ENCODE assay signal across 8 cellular contexts in the genomic region with DNA sequence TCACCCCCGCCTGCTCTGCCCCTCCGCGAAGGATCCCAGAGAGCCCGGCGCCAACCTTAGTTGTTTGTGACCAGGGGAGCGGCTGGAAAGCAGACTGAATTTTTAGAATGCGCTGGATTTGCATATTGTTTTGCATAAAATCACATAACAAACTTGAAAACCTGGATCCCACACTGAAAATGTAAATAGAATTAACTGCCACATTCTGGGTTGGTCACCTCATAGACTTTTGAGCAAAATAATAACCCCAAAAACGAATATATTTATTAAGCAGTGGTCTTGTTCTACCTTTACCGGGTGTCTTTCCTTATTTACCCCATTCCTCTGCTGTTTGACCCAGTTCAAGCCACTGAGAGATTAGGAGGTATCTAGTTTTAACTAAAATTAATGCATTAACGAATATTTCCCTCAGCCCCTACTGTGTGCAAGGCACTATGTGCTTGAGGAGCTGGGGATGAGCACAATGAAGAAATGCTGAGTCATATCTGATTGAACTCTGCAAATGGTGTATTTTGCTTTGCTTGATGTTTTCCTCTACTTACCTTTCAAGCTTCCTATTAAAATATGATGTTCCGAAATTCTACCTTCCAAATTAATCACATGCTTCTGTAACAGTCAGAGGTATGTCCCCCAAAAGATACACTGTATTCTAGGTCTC. TPM values are rescaled to one million over a fixed set of nuclear protein-coding genes. Genes with fewer than 3 reads are reported as not detected.
DNase-seq lines count a peak whose midpoint lies in the region; ATAC-seq and TF ChIP-seq lines count a peak whose summit lies in the region.

No MANE protein-coding gene starts in this region.

- H3K27me3 ChIP-seq in DND-41 (ENCODE audit: insufficient read depth, low read length, poor library complexity): no peaks in the 10 kb centered on the region
- H3K27me3 ChIP-seq in aorta (ENCODE audit: control insufficient read depth in 1 of 2, insufficient read depth in 2 of 2, low read length in 1 of 2): no peaks in the 10 kb centered on the region

- H3K4me1 Mint-ChIP-seq in effector memory CD8-positive, alpha-beta T cell (ENCODE audit: low read depth in 2 of 2): peaks cover 0 to 5% of the 10 kb centered on the region in 2 donors
- peaks cover 19% of the 10 kb centered on the region for H3K4me1 Mint-ChIP-seq in osteocyte (ENCODE audit: unreplicated experiment)

- no peak overlapping the region for H3K27ac Mint-ChIP-seq in effector memory CD8-positive, alpha-beta T cell
- no peak overlapping the region for H3K27ac Mint-ChIP-seq in osteocyte (ENCODE audit: unreplicated experiment)

- DNase-seq in DND-41: no peak
- DNase-seq in NCI-H2171 (lab: John Stamatoyannopoulos, UW): peak; percentile 76
- DNase-seq in effector memory CD8-positive, alpha-beta T cell: no peak
- DNase-seq in osteocyte (ENCODE audit: extremely low spot score, unreplicated experiment): no peak
- DNase-seq in effector CD8-positive, alpha-beta T cell (lab: John Stamatoyannopoulos, UW): no peak
- no peak for DNase-seq in NK-92 (lab: John Stamatoyannopoulos, UW; ENCODE audit: unreplicated experiment)
- no peak for DNase-seq in aorta

- H3K4me3 Mint-ChIP-seq in effector memory CD8-positive, alpha-beta T cell: peak overlapping the region; percentile 59 to 88
- H3K4me3 Mint-ChIP-seq in osteocyte (ENCODE audit: unreplicated experiment): peak overlapping the region; percentile 88

- H3K9ac ChIP-seq in DND-41 (ENCODE audit: low read depth, low read length): peak overlapping the region; percentile 71

- H3K36me3 ChIP-seq in DND-41 (ENCODE audit: insufficient read depth, low read length): no peaks in the 10 kb centered on the region; the same call in 1 of the 2 replicates
- no peaks in the 10 kb centered on the region for H3K36me3 ChIP-seq in aorta (ENCODE audit: control insufficient read depth in 1 of 2, insufficient read depth in 2 of 2, low read length in 1 of 2)

- H3K27ac ChIP-seq in DND-41 (ENCODE audit: low read length) (peak overlapping the region; percentile 87), aorta (ENCODE audit: low read depth in 1 of 2, low read length in 2 of 2) (no peak overlapping the region)

- peaks cover 52% of the 10 kb centered on the region for H3K4me1 ChIP-seq in DND-41 (ENCODE audit: insufficient read depth, low read length)
- H3K4me1 ChIP-seq in aorta (ENCODE audit: control insufficient read depth in 1 of 2, insufficient read depth in 2 of 2, low read length in 2 of 2): no peaks in the 10 kb centered on the region

- H3K79me2 ChIP-seq in DND-41 (ENCODE audit: insufficient read depth, low read length): peaks cover 50% of the 10 kb centered on the region

- H3K9me3 Mint-ChIP-seq in effector memory CD8-positive, alpha-beta T cell: no peaks in the 10 kb centered on the region
- H3K9me3 Mint-ChIP-seq in osteocyte (ENCODE audit: unreplicated experiment): no peaks in the 10 kb centered on the region

- H4K20me1 ChIP-seq in DND-41 (ENCODE audit: insufficient read depth, low read length): peaks cover 3% of the 10 kb centered on the region; the same call in 1 of the 2 replicates

- no peaks in the 10 kb centered on the region for H3K36me3 Mint-ChIP-seq in effector memory CD8-positive, alpha-beta T cell (ENCODE audit: insufficient read depth)
- H3K36me3 Mint-ChIP-seq in osteocyte (ENCODE audit: unreplicated experiment): no peaks in the 10 kb centered on the region

- H3K4me2 ChIP-seq in DND-41 (ENCODE audit: insufficient read depth, low read length): peak overlapping the region; percentile 92

- WGBS in aorta, 2 donors: 15% methylated on average over 11 of the region's 11 CpGs

- peak overlapping the region; percentile 80 for H2AFZ ChIP-seq in DND-41 (ENCODE audit: low read depth, low read length)

- H3K9me3 ChIP-seq in DND-41 (ENCODE audit: insufficient read depth, low read length, severe bottlenecking) (no peaks in the 10 kb centered on the region), aorta (ENCODE audit: control insufficient read depth, low read length) (no peaks in the 10 kb centered on the region)

- intact Hi-C loops in aorta (cut with DNase I): loop anchor here in 1 of 2 donors (2.0 to 10.0 kb wide), 3 partner anchors 107 to 147 kb away; no protein-coding TSS in a partner anchor

- no peak for ATAC-seq in DND-41 (ENCODE audit: insufficient read depth, low read depth)
- no peak for ATAC-seq in effector memory CD8-positive, alpha-beta T cell (replicated peaks)
- ATAC-seq in HG03378 (IDR thresholded peaks at IDR 0.05; ENCODE audit: unreplicated experiment): no peak
- ATAC-seq in aorta (ENCODE audit: low FRiP score): no peak

- H3K4me3 ChIP-seq in DND-41 (ENCODE audit: low read depth in 1 of 2, low read length in 2 of 2): peak overlapping the region; percentile 47 to 87; a peak in 3 of 4 replicates
- peak overlapping the region in 1 of 2 donors; percentile 82 for H3K4me3 ChIP-seq in aorta (ENCODE audit: low read length in 2 of 2)

- peaks cover 6 to 48% of the 10 kb centered on the region in 2 donors for H3K27me3 Mint-ChIP-seq in effector memory CD8-positive, alpha-beta T cell
- H3K27me3 Mint-ChIP-seq in osteocyte (ENCODE audit: unreplicated experiment): peaks cover 74% of the 10 kb centered on the region

- TF ChIP-seq CTCF in DND-41 (IDR thresholded peaks at IDR 0.05; ENCODE audit: borderline replicate concordance, extremely low read depth, low read length, poor library complexity, severe bottlenecking): no peak
- no peak for TF ChIP-seq CTCF in osteocyte (IDR thresholded peaks at IDR 0.05)

RNA-seq across cellular contexts. Expression of a gene that starts 0.4 kb away (rescaled TPM):
- total RNA-seq in osteocyte: 0.37 and 0.38 TPM in 2 replicates
- total RNA-seq in aorta: 10 to 100 TPM; 23.9 to 46.7 TPM
- polyA plus RNA-seq in aorta: 10 to 100 TPM in 1 of 2 donors, under 1 TPM in 1; 0.33 to 15.7 TPM

Comparison
In these comparisons a context has a peak if more than half of its experiments do, and no peak if none do; other contexts are left out.
1. RNA of a gene that starts 0.4 kb away (total RNA-seq): 23.9 to 46.7 TPM in aorta; 0.37 to 0.38 TPM in osteocyte; every median in the first group is over 10 times any median in the second.